ENCODE assay signal across 8 cellular contexts in the genomic region with DNA sequence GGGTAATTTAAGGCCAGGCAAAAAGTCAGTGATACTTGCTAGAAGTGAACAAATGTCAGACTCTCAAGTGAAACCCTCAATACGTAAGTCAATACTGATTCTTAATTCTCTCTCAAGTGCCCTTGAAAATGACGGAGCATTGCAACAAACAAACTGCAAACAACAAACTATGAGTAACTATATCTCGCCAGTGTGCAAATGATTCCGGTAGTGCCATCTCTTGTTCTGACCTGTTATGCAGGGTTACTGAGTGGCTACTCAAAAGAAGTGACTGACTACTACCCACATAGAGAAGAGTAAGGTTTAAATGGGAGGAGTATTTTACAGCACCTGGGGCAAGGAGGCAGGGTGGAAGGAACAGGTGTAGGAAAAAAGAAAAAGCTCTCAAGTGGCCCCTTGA.
DNase-seq lines count a peak whose midpoint lies in the region; ATAC-seq and FAIRE-seq lines count a peak whose summit lies in the region.

No MANE protein-coding gene starts in this region.

- H3K36me3 ChIP-seq in duodenal mucosa (ENCODE audit: control insufficient read depth in 1 of 2, insufficient read depth in 2 of 2, low read length in 2 of 2) (no peaks in the 10 kb centered on the region), neuron (ENCODE audit: insufficient read depth, low read length) (no peaks in the 10 kb centered on the region)

- H3K27me3 ChIP-seq in duodenal mucosa (ENCODE audit: control insufficient read depth in 1 of 2, insufficient read depth in 2 of 2, low read length in 2 of 2) = no peaks in the 10 kb centered on the region
- H3K27me3 ChIP-seq in neuron (ENCODE audit: insufficient read depth, low read length) = no peaks in the 10 kb centered on the region

- no peak for FAIRE-seq in HTR-8/SVneo (lab: Jason Lieb, UNC)

- peak overlapping the region; percentile 58 to 91 for H3K9ac ChIP-seq in duodenal mucosa (ENCODE audit: low read depth in 1 of 2, low read length in 2 of 2)

- H3K4me3 ChIP-seq in duodenal mucosa (ENCODE audit: low read depth in 1 of 2, low read length in 2 of 2) = peak overlapping the region; percentile 80 to 90
- H3K4me3 ChIP-seq in neuron (ENCODE audit: low read length) = peak overlapping the region; percentile 59

- DNase-seq in DMS79 treated with DMSO at 0.1 percent for 48 hours (lab: John Stamatoyannopoulos, UW) = peak; percentile 92
- DNase-seq in NCI-H2196 (lab: John Stamatoyannopoulos, UW; ENCODE audit: unreplicated experiment) = peak; percentile 37
- DNase-seq in HTR-8/SVneo (ENCODE audit: insufficient read length, low spot score) = no peak
- no peak for DNase-seq in DMS 273 treated with DMSO at 0.1 percent for 48 hours (lab: John Stamatoyannopoulos, UW)

- ATAC-seq in HG02610 (IDR thresholded peaks at IDR 0.05; ENCODE audit: unreplicated experiment) = no peak
- no peak for ATAC-seq in GM18858 (IDR thresholded peaks at IDR 0.05; ENCODE audit: unreplicated experiment)

- H3K4me1 ChIP-seq in duodenal mucosa (ENCODE audit: control insufficient read depth in 1 of 2, insufficient read depth in 2 of 2, low read length in 2 of 2) (peaks cover 10 to 28% of the 10 kb centered on the region in 2 donors), neuron (ENCODE audit: insufficient read depth, low read length) (peaks cover 32% of the 10 kb centered on the region)

- no peaks in the 10 kb centered on the region for H3K9me3 ChIP-seq in duodenal mucosa (ENCODE audit: control insufficient read depth in 1 of 2, low read length in 2 of 2)
- no peaks in the 10 kb centered on the region for H3K9me3 ChIP-seq in neuron (ENCODE audit: low read length)

- H3K27ac ChIP-seq in duodenal mucosa (ENCODE audit: low read depth, low read length) = no peak overlapping the region

- H2AFZ ChIP-seq in neuron (ENCODE audit: low read depth, low read length) = no peak overlapping the region

Comparison
In these comparisons a context has a peak if more than half of its experiments do, and no peak if none do; other contexts are left out.
1. DNase-seq: peak in DMS79 treated with DMSO at 0.1 percent for 48 hours (single experiment) and NCI-H2196 (single experiment); none in HTR-8/SVneo (single experiment) and DMS 273 treated with DMSO at 0.1 percent for 48 hours (single experiment).